In the genomic region with DNA sequence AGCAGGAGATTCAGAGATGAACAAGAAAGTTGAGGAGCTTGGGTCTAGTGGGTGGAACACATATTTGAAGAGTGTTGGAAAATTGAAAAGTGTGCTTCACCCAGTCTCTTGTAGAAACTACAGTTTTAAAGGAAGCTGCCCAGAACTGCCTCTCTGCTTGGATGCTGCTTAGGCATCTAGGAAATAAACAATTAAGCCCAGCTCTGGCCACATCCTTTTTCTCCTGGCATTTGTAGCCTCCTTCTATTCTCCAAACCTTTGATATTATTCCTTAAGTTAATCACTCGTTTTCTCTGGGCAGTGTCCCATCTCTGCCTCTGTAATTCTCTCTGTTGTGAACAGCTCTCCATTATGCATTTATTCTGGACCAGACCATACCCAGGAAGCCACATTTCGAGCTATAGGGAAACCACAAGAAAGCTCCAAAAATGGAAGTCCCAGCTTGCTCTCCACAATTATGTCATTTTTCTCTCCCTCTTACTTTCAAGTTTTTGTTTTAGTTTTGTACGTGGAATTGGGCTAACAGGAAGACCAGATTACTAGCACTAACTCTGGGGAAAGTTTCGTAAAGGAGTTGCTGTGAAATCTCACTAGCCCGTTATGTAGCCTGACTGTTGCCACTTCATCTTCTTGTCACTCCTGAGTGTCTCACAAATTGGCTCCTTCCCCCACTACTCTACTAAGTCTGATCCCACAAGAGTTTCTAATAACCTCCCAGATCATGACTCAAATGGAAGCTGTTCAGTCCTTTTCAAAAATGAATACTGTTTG, we compare ENCODE assay signal across 16 cellular contexts.
DNase-seq lines count a peak whose midpoint lies in the region; ATAC-seq and TF ChIP-seq lines count a peak whose summit lies in the region.
"Had no signal": no experiment of that assay in that cellular context is flagged by ENCODE, and none has a peak within 500 bp of the region (broad histone marks: within the 10 kb centered on the region; RNA-seq: fewer than 3 reads in every experiment).

No MANE protein-coding gene starts in this region.

- no peaks in the 10 kb centered on the region for H3K4me1 Mint-ChIP-seq in mesothelial cell of epicardium

- H3K4me3 Mint-ChIP-seq in mesothelial cell of epicardium: no peak overlapping the region
- H3K4me3 Mint-ChIP-seq: activated T-cell treated with anti-CD3 and anti-CD28 coated beads, Interleukin-2, amount 50 U/mL, for 24 hours; T-cell had no signal

- no peak for TF ChIP-seq CTCF in mesothelial cell of epicardium (IDR thresholded peaks at IDR 0.05; ENCODE audit: unreplicated experiment)

- ATAC-seq in GM18907 (IDR thresholded peaks at IDR 0.05; ENCODE audit: unreplicated experiment) (peak; percentile 53), HG02885 (IDR thresholded peaks at IDR 0.05; ENCODE audit: poor library complexity, unreplicated experiment) (peak; percentile 63), SK-N-SH treated with all-trans-retinoic acid at 6 μM for 48 hours (peak; percentile 18; the same call in 2 of the 3 replicates), GM19452 (IDR thresholded peaks at IDR 0.05; ENCODE audit: unreplicated experiment) (no peak)
- ATAC-seq: T-cell had no signal

- DNase-seq in AG08395 (ENCODE audit: low spot score): peak; percentile 12
- no peak for DNase-seq in mesothelial cell of epicardium (ENCODE audit: low spot score in 2 of 2, unreplicated experiment in 2 of 2)
- DNase-seq in midbrain (lab: John Stamatoyannopoulos, UW): no peak
- DNase-seq in middle frontal gyrus (ENCODE audit: extremely low spot score, low spot score): no peak
- DNase-seq: activated CD4-positive, alpha-beta T cell treated with anti-CD3 and anti-CD28 coated beads for 4 hours; activated T-cell treated with anti-CD3 and anti-CD28 coated beads, Interleukin-2, amount 50 U/mL, for 24 hours; effector CD4-positive, alpha-beta T cell; islet precursor cell; NCI-H1092 treated with DMSO at 0.1 percent for 48 hours; stimulated activated CD4-positive, alpha-beta T cell treated with anti-CD3 and anti-CD28 coated beads, Interleukin-1b, Interleukin-23, amount 100 ng/mL, for 48 hours; T-cell; uterus had no signal

- H3K9me3 Mint-ChIP-seq in mesothelial cell of epicardium: peaks cover 20% of the 10 kb centered on the region
- H3K9me3 Mint-ChIP-seq: activated T-cell treated with anti-CD3 and anti-CD28 coated beads, Interleukin-2, amount 50 U/mL, for 24 hours had no signal

- no peak overlapping the region for H3K27ac Mint-ChIP-seq in mesothelial cell of epicardium
- H3K27ac Mint-ChIP-seq: activated T-cell treated with anti-CD3 and anti-CD28 coated beads, Interleukin-2, amount 50 U/mL, for 24 hours; T-cell had no signal

- no peaks in the 10 kb centered on the region for H3K27me3 Mint-ChIP-seq in mesothelial cell of epicardium (ENCODE audit: low read depth)
- H3K27me3 Mint-ChIP-seq: activated T-cell treated with anti-CD3 and anti-CD28 coated beads, Interleukin-2, amount 50 U/mL, for 24 hours; T-cell had no signal

- H3K36me3 Mint-ChIP-seq in mesothelial cell of epicardium: no peaks in the 10 kb centered on the region
- H3K36me3 Mint-ChIP-seq: T-cell had no signal

TF ChIP-seq in SK-N-SH treated with all-trans-retinoic acid at 6 μM for 48 hours, 23 proteins besides CTCF, POLR2A, EP300 and RAD21:
- no peak for TF ChIP-seq SNAI2 (CRISPR knock-in tag; IDR thresholded peaks at IDR 0.05)
- no peak for TF ChIP-seq ARNTL (CRISPR knock-in tag; IDR thresholded peaks at IDR 0.05; ENCODE audit: borderline replicate concordance, low read depth)
- no peak for TF ChIP-seq PPARA (CRISPR knock-in tag; IDR thresholded peaks at IDR 0.05; ENCODE audit: borderline replicate concordance)
- TF ChIP-seq ZFP30 (CRISPR knock-in tag; IDR thresholded peaks at IDR 0.05): no peak
- no peak for TF ChIP-seq ISL1 (CRISPR knock-in tag; IDR thresholded peaks at IDR 0.05)
- TF ChIP-seq ZNF70 (CRISPR knock-in tag; IDR thresholded peaks at IDR 0.05): no peak
- TF ChIP-seq, protein P1, sequence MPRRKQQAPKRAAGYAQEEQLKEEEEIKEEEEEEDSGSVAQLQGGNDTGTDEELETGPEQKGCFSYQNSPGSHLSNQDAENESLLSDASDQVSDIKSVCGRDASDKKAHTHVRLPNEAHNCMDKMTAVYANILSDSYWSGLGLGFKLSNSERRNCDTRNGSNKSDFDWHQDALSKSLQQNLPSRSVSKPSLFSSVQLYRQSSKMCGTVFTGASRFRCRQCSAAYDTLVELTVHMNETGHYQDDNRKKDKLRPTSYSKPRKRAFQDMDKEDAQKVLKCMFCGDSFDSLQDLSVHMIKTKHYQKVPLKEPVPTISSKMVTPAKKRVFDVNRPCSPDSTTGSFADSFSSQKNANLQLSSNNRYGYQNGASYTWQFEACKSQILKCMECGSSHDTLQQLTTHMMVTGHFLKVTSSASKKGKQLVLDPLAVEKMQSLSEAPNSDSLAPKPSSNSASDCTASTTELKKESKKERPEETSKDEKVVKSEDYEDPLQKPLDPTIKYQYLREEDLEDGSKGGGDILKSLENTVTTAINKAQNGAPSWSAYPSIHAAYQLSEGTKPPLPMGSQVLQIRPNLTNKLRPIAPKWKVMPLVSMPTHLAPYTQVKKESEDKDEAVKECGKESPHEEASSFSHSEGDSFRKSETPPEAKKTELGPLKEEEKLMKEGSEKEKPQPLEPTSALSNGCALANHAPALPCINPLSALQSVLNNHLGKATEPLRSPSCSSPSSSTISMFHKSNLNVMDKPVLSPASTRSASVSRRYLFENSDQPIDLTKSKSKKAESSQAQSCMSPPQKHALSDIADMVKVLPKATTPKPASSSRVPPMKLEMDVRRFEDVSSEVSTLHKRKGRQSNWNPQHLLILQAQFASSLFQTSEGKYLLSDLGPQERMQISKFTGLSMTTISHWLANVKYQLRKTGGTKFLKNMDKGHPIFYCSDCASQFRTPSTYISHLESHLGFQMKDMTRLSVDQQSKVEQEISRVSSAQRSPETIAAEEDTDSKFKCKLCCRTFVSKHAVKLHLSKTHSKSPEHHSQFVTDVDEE (CRISPR knock-in tag; IDR thresholded peaks at IDR 0.05): no peak
- TF ChIP-seq, protein P2, sequence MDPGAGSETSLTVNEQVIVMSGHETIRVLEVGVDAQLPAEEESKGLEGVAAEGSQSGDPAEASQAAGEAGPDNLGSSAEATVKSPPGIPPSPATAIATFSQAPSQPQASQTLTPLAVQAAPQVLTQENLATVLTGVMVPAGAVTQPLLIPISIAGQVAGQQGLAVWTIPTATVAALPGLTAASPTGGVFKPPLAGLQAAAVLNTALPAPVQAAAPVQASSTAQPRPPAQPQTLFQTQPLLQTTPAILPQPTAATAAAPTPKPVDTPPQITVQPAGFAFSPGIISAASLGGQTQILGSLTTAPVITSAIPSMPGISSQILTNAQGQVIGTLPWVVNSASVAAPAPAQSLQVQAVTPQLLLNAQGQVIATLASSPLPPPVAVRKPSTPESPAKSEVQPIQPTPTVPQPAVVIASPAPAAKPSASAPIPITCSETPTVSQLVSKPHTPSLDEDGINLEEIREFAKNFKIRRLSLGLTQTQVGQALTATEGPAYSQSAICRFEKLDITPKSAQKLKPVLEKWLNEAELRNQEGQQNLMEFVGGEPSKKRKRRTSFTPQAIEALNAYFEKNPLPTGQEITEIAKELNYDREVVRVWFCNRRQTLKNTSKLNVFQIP (CRISPR knock-in tag; IDR thresholded peaks at IDR 0.05; ENCODE audit: borderline replicate concordance, low read depth): no peak
- TF ChIP-seq CSRNP3 (CRISPR knock-in tag; IDR thresholded peaks at IDR 0.05): no peak
- no peak for TF ChIP-seq TCF4 (CRISPR knock-in tag; IDR thresholded peaks at IDR 0.05; ENCODE audit: borderline replicate concordance)
- TF ChIP-seq, protein P3, sequence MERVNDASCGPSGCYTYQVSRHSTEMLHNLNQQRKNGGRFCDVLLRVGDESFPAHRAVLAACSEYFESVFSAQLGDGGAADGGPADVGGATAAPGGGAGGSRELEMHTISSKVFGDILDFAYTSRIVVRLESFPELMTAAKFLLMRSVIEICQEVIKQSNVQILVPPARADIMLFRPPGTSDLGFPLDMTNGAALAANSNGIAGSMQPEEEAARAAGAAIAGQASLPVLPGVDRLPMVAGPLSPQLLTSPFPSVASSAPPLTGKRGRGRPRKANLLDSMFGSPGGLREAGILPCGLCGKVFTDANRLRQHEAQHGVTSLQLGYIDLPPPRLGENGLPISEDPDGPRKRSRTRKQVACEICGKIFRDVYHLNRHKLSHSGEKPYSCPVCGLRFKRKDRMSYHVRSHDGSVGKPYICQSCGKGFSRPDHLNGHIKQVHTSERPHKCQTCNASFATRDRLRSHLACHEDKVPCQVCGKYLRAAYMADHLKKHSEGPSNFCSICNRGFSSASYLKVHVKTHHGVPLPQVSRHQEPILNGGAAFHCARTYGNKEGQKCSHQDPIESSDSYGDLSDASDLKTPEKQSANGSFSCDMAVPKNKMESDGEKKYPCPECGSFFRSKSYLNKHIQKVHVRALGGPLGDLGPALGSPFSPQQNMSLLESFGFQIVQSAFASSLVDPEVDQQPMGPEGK (CRISPR knock-in tag; IDR thresholded peaks at IDR 0.05; ENCODE audit: borderline replicate concordance): no peak
- TF ChIP-seq GLIS3 (CRISPR knock-in tag; IDR thresholded peaks at IDR 0.05): no peak
- no peak for TF ChIP-seq ESRRG (CRISPR knock-in tag; IDR thresholded peaks at IDR 0.05)
- no peak for TF ChIP-seq CSDC2 (CRISPR knock-in tag; IDR thresholded peaks at IDR 0.05)
- no peak for TF ChIP-seq ZNF565 (CRISPR knock-in tag; conservative IDR thresholded peaks at IDR 0.05; ENCODE audit: low read depth)
- TF ChIP-seq BACH2 (CRISPR knock-in tag; IDR thresholded peaks at IDR 0.05; ENCODE audit: borderline replicate concordance): no peak
